Comparison of ENCODE assay signal across 17 cellular contexts in genomic region chrX:75276666-75277065, GRCh38. TPM values are rescaled to one million over a fixed set of nuclear protein-coding genes. Genes with fewer than 3 reads are reported as not detected.
DNase-seq lines count a peak whose midpoint lies in the region; ATAC-seq and TF ChIP-seq lines count a peak whose summit lies in the region.
"Had no signal": no experiment of that assay in that cellular context is flagged by ENCODE, and none has a peak within 500 bp of the region (broad histone marks: within the 10 kb centered on the region; RNA-seq: fewer than 3 reads in every experiment).

No MANE protein-coding gene starts in this region.

- ATAC-seq in CD4-positive, alpha-beta T cell (ENCODE audit: poor library complexity) = no peak
- no peak for ATAC-seq in activated T-helper 17 cell treated with anti-CD3 and anti-CD28 coated beads, Interleukin-2, amount 50 U/mL, for 72 hours (replicated peaks)
- ATAC-seq in HG03196 (IDR thresholded peaks at IDR 0.05; ENCODE audit: unreplicated experiment) = no peak
- ATAC-seq: heart right ventricle had no signal

- intact Hi-C loops in CD4-positive, alpha-beta T cell (cut with DNase I, micrococcal nuclease) = loop anchor here in 1 of 2 experiments (5.0 to 10.0 kb wide), 4 partner anchors 468 to 1332 kb away; partner anchors contain the start of gene PBDC1

- H3K27me3 Mint-ChIP-seq in CD4-positive, alpha-beta T cell = no peaks in the 10 kb centered on the region
- H3K27me3 Mint-ChIP-seq in activated T-helper 17 cell treated with anti-CD3 and anti-CD28 coated beads, Interleukin-2, amount 50 U/mL, for 72 hours = no peaks in the 10 kb centered on the region

- peaks cover 16% of the 10 kb centered on the region for H3K36me3 Mint-ChIP-seq in CD4-positive, alpha-beta T cell (ENCODE audit: low read depth)
- peaks cover 83% of the 10 kb centered on the region for H3K36me3 Mint-ChIP-seq in activated T-helper 17 cell treated with anti-CD3 and anti-CD28 coated beads, Interleukin-2, amount 50 U/mL, for 72 hours (ENCODE audit: low read depth)

- no peaks in the 10 kb centered on the region for H3K9me3 Mint-ChIP-seq in CD4-positive, alpha-beta T cell
- no peaks in the 10 kb centered on the region for H3K9me3 Mint-ChIP-seq in activated T-helper 17 cell treated with anti-CD3 and anti-CD28 coated beads, Interleukin-2, amount 50 U/mL, for 72 hours

- no peak for DNase-seq in CD4-positive, alpha-beta T cell
- DNase-seq in EH (ENCODE audit: low read depth) (peak; percentile 12), kidney tubule cell (ENCODE audit: low spot score) (peak; percentile 39), NCI-H2081 (lab: John Stamatoyannopoulos, UW) (no peak), NCI-H187 (lab: John Stamatoyannopoulos, UW) (no peak)
- DNase-seq: activated CD4-positive, alpha-beta T cell treated with anti-CD3 and anti-CD28 coated beads, Interleukin-2, amount 50 U/mL, for 48 hours; DMS53; heart right ventricle; kidney; NCI-H2081 treated with DMSO at 0.1 percent for 48 hours; NCI-H524 treated with DMSO at 0.1 percent for 48 hours; ovary; stimulated activated CD4-positive, alpha-beta T cell treated with anti-CD3 and anti-CD28 coated beads, Interleukin-4, amount 100 ng/mL, for 4 hours had no signal

- CTCF ChIA-PET in CD4-positive, alpha-beta T cell (lab: Charles Lee) = no interaction called here

- H3K9me3 ChIP-seq in CD4-positive, alpha-beta T cell (ENCODE audit: control insufficient read depth, low read length) = no peaks in the 10 kb centered on the region
- H3K9me3 ChIP-seq: ovary, SJCRH30 had no signal

- POLR2A ChIA-PET in CD4-positive, alpha-beta T cell (lab: Charles Lee) = no interaction called here

- H3K4me1 Mint-ChIP-seq in CD4-positive, alpha-beta T cell (ENCODE audit: low read depth) = peaks cover 85% of the 10 kb centered on the region
- peaks cover 9% of the 10 kb centered on the region for H3K4me1 Mint-ChIP-seq in activated T-helper 17 cell treated with anti-CD3 and anti-CD28 coated beads, Interleukin-2, amount 50 U/mL, for 72 hours

- no peak for TF ChIP-seq CTCF in CD4-positive, alpha-beta T cell (IDR thresholded peaks at IDR 0.05)

- no peaks in the 10 kb centered on the region for H3K27me3 ChIP-seq in CD4-positive, alpha-beta T cell (ENCODE audit: control insufficient read depth, insufficient read depth, low read length)
- H3K27me3 ChIP-seq: heart right ventricle, ovary, SJCRH30 had no signal

- no peak overlapping the region for H3K27ac ChIP-seq in CD4-positive, alpha-beta T cell (ENCODE audit: low read depth, low read length)
- H3K27ac ChIP-seq: heart right ventricle, ovary, SJCRH30 had no signal

- peak overlapping the region; percentile 52 for H3K4me3 Mint-ChIP-seq in CD4-positive, alpha-beta T cell
- H3K4me3 Mint-ChIP-seq in activated T-helper 17 cell treated with anti-CD3 and anti-CD28 coated beads, Interleukin-2, amount 50 U/mL, for 72 hours = peak overlapping the region; percentile 92
- H3K4me3 Mint-ChIP-seq: mesothelial cell of epicardium had no signal

- peak overlapping the region; percentile 8 for H3K27ac Mint-ChIP-seq in CD4-positive, alpha-beta T cell
- H3K27ac Mint-ChIP-seq in activated T-helper 17 cell treated with anti-CD3 and anti-CD28 coated beads, Interleukin-2, amount 50 U/mL, for 72 hours = no peak overlapping the region
- H3K27ac Mint-ChIP-seq: mesothelial cell of epicardium had no signal

RNA-seq across cellular contexts. Expression of gene UPRT, which starts 2.8 kb away (rescaled TPM):
- 10 to 100 TPM; 32.6 to 33.8 TPM for total RNA-seq in CD4-positive, alpha-beta T cell
- total RNA-seq in activated T-helper 17 cell treated with anti-CD3 and anti-CD28 coated beads, Interleukin-2, amount 50 U/mL, for 72 hours = 100 to 1,000 TPM in 1 of 2 donors, 10 to 100 TPM in 1; 34.4 to 201 TPM

Comparison
In these comparisons a context has a peak if more than half of its experiments do, and no peak if none do; other contexts are left out.
1. DNase-seq: peak in EH (single experiment) and kidney tubule cell (single experiment); none in CD4-positive, alpha-beta T cell (0 of 10), NCI-H2081 (0 of 2) and NCI-H187 (0 of 2).